19 cellular contexts compared by ENCODE assay signal in the genomic region with DNA sequence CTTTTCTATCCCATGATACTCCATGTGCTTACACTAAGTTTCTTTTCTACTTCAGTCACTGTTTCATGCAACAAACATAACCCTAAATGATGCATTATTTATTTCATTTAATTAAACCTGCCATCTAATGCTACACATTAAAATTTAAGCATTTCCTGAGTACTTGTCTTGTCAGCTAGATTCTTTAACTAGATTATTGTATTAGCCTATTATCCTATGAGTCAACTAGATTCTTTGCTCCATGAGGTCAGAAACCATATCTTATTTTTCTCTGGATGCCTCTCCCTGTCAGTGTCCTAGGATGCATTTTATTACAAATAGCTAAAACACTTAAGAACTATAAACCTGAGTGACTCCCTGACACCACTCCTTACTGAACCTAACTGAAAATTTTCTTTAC.
DNase-seq lines count a peak whose midpoint lies in the region; ATAC-seq and TF ChIP-seq lines count a peak whose summit lies in the region.
"Had no signal": no experiment of that assay in that cellular context is flagged by ENCODE, and none has a peak within 500 bp of the region (broad histone marks: within the 10 kb centered on the region; RNA-seq: fewer than 3 reads in every experiment).

No MANE protein-coding gene starts in this region.

- H3K9me3 ChIP-seq in mammary epithelial cell (replicated peaks; ENCODE audit: insufficient read depth, low read length) (no peaks in the 10 kb centered on the region), hepatocyte (ENCODE audit: low read depth) (no peaks in the 10 kb centered on the region)
- H3K9me3 ChIP-seq: adrenal gland, Caco-2, right atrium auricular region had no signal

- H3K36me3 ChIP-seq in mammary epithelial cell (ENCODE audit: insufficient read depth, low read length) (no peaks in the 10 kb centered on the region), hepatocyte (replicated peaks; ENCODE audit: insufficient read depth, low read depth) (no peaks in the 10 kb centered on the region)
- H3K36me3 ChIP-seq: adrenal gland, right atrium auricular region, WERI-Rb-1 had no signal

- H3K4me1 ChIP-seq in mammary epithelial cell (ENCODE audit: insufficient read depth, low read length) = peaks cover 49% of the 10 kb centered on the region
- H3K4me1 ChIP-seq in hepatocyte (ENCODE audit: insufficient read depth) = peaks cover 21% of the 10 kb centered on the region
- H3K4me1 ChIP-seq: adrenal gland, Caco-2, right atrium auricular region had no signal

- dilution Hi-C loops in mammary epithelial cell (cut with HindIII; ENCODE audit: low sequenced_read_pairs) = no loop called here

- H2AFZ ChIP-seq in mammary epithelial cell (ENCODE audit: low read depth, low read length) (peak overlapping the region; percentile 37), hepatocyte (no peak overlapping the region)

- DNase-seq in AG10803 (ENCODE audit: low read depth) (peak; percentile 33), M059J (ENCODE audit: low read depth) (peak; percentile 75), mammary epithelial cell (peak; percentile 54), hepatocyte (ENCODE audit: low spot score) (no peak), DMS 273 treated with DMSO at 0.1 percent for 48 hours (lab: John Stamatoyannopoulos, UW) (no peak)
- DNase-seq: activated CD8-positive, alpha-beta T cell treated with anti-CD3 and anti-CD28 coated beads for 36 hours; adrenal gland; Caco-2; hypothalamus; left cardiac atrium; NCI-H1092; NCI-H748 treated with DMSO at 0.1 percent for 48 hours; stimulated activated CD4-positive, alpha-beta T cell treated with anti-CD3 and anti-CD28 coated beads, Interleukin-1b, Interleukin-23, amount 100 ng/mL, for 48 hours; substantia nigra; WERI-Rb-1 had no signal

- H3K4me3 ChIP-seq in AG10803 (ENCODE audit: low read length) = no peak overlapping the region
- H3K4me3 ChIP-seq in mammary epithelial cell (replicated peaks in 1 of 3; ENCODE audit: insufficient read depth in 1 of 3, low read depth in 2 of 3, low read length in 3 of 3) = no peak overlapping the region
- H3K4me3 ChIP-seq in hepatocyte = no peak overlapping the region
- H3K4me3 ChIP-seq: adrenal gland, right atrium auricular region had no signal

- H4K20me1 ChIP-seq in mammary epithelial cell (ENCODE audit: insufficient read depth, low read length) (no peaks in the 10 kb centered on the region), hepatocyte (ENCODE audit: insufficient read depth, poor library complexity, severe bottlenecking) (no peaks in the 10 kb centered on the region)

- in situ Hi-C loops in mammary epithelial cell (cut with MboI; ENCODE audit: low sequenced_read_pairs in 2 of 2) = no loop called here

- CTCF ChIA-PET in mammary epithelial cell (lab: Charles Lee; ENCODE audit: low non-redundant PET) = interaction anchor here (0.6 kb wide), 1 partner anchor 677 kb away, joined by 6 read pairs; no protein-coding TSS in a partner anchor

- H3K4me2 ChIP-seq in mammary epithelial cell (ENCODE audit: insufficient read depth, low read depth, low read length) = peak overlapping the region; percentile 59
- no peak overlapping the region for H3K4me2 ChIP-seq in hepatocyte

- H3K79me2 ChIP-seq in mammary epithelial cell (ENCODE audit: insufficient read depth, low read length) (no peaks in the 10 kb centered on the region), hepatocyte (no peaks in the 10 kb centered on the region)

- ATAC-seq in GM18520 (IDR thresholded peaks at IDR 0.05; ENCODE audit: unreplicated experiment) = no peak
- ATAC-seq in GM21786 (IDR thresholded peaks at IDR 0.05; ENCODE audit: unreplicated experiment) = no peak
- ATAC-seq in HG03097 (IDR thresholded peaks at IDR 0.05; ENCODE audit: low FRiP score, unreplicated experiment) = no peak
- ATAC-seq: activated CD8-positive, alpha-beta T cell treated with anti-CD3 and anti-CD28 coated beads for 36 hours had no signal

- no peaks in the 10 kb centered on the region for H3K9me2 ChIP-seq in hepatocyte (replicated peaks; ENCODE audit: insufficient read depth)

- TSS peak; percentile 80 for BruUV-seq in mammary epithelial cell (replicated peaks; lab: Mats Ljungman, UMichigan)

- peak overlapping the region; percentile 93 for H3K27ac ChIP-seq in mammary epithelial cell (ENCODE audit: insufficient read depth, low read depth, low read length)
- H3K27ac ChIP-seq in hepatocyte = peak overlapping the region; percentile 35
- H3K27ac ChIP-seq: adrenal gland, right atrium auricular region, WERI-Rb-1 had no signal

- peak overlapping the region; percentile 25 for H3K9ac ChIP-seq in mammary epithelial cell (ENCODE audit: insufficient read depth, low read length)

- intact Hi-C loops in mammary epithelial cell (cut with micrococcal nuclease) = loop anchor here (1.0 to 10.0 kb wide), 6 partner anchors 55 to 545 kb away; no protein-coding TSS in a partner anchor

- TF ChIP-seq CTCF in AG10803 (conservative IDR thresholded peaks at IDR 0.05; ENCODE audit: low read length) (no peak), mammary epithelial cell (conservative IDR thresholded peaks at IDR 0.05 in 1 of 2, IDR thresholded peaks at IDR 0.05 in 1 of 2; ENCODE audit: extremely low read depth in 1 of 2, insufficient read depth in 1 of 2, low read depth in 1 of 2, low read length in 2 of 2) (no peak), hepatocyte (IDR thresholded peaks at IDR 0.05; ENCODE audit: poor library complexity) (no peak)

- H3K27me3 ChIP-seq in mammary epithelial cell (ENCODE audit: insufficient read depth, low read length) (no peaks in the 10 kb centered on the region), hepatocyte (no peaks in the 10 kb centered on the region)
- H3K27me3 ChIP-seq: right atrium auricular region had no signal

Comparison
In these comparisons a context has a peak if more than half of its experiments do, and no peak if none do; other contexts are left out.
1. DNase-seq: peak in AG10803 (single experiment), M059J (single experiment) and mammary epithelial cell (single experiment); none in hepatocyte (single experiment) and DMS 273 treated with DMSO at 0.1 percent for 48 hours (single experiment).